Comparison of ENCODE assay signal across 10 cellular contexts in genomic region chr20:63819224-63819917, GRCh38. TPM values are rescaled to one million over a fixed set of nuclear protein-coding genes. Genes with fewer than 3 reads are reported as not detected.
A peak's percentile ranks its signal among the peaks of the same experiment; 100 is the strongest.
DNase-seq lines count a peak whose midpoint lies in the region; ATAC-seq, FAIRE-seq and TF ChIP-seq lines count a peak whose summit lies in the region.
"Had no signal": no experiment of that assay in that cellular context is flagged by ENCODE, and none has a peak within 500 bp of the region (broad histone marks: within the 10 kb centered on the region; RNA-seq: fewer than 3 reads in every experiment).

No MANE protein-coding gene starts in this region.

- DNase-seq in NOMO-1 treated with DMSO at 0.1 percent for 48 hours (lab: John Stamatoyannopoulos, UW; ENCODE audit: unreplicated experiment) (peak; percentile 38), NOMO-1 treated with dmso at 0.1 percent for 144 hours (lab: John Stamatoyannopoulos, UW; ENCODE audit: unreplicated experiment) (no peak), T-helper 17 cell (no peak), cardiac muscle cell (ENCODE audit: low read depth in 1 of 2, low spot score in 1 of 2) (peak in 1 of 2 donors; percentile 42), spleen (no peak), tibial artery (no peak), GM19239 (ENCODE audit: insufficient read length, low spot score) (no peak)
- DNase-seq: dorsolateral prefrontal cortex, retina had no signal

- peak overlapping the region; percentile 57 for H3K27ac ChIP-seq in cardiac muscle cell
- H3K27ac ChIP-seq in spleen: peak overlapping the region; percentile 41 to 81 (median 64)
- peak overlapping the region in 1 of 2 donors; percentile 18 for H3K27ac ChIP-seq in tibial artery

- H3K27me3 ChIP-seq in cardiac muscle cell (no peaks in the 10 kb centered on the region), spleen (replicated peaks in 1 of 7) (no peaks in the 10 kb centered on the region), tibial artery (no peaks in the 10 kb centered on the region)
- H3K27me3 ChIP-seq: dorsolateral prefrontal cortex had no signal

- TF ChIP-seq CTCF in cardiac muscle cell (IDR thresholded peaks at IDR 0.05; ENCODE audit: low read depth, low read length) (peak; percentile 36), spleen (IDR thresholded peaks at IDR 0.05 in 8 of 11, conservative IDR thresholded peaks at IDR 0.05 in 3 of 11) (peak in 7 of 11 experiments; percentile 8 to 51 (median 37)), tibial artery (IDR thresholded peaks at IDR 0.05) (no peak)

- H3K4me3 ChIP-seq in cardiac muscle cell (no peak overlapping the region), spleen (peak overlapping the region in 3 of 8 donors; percentile 9 to 37 (median 23)), tibial artery (peak overlapping the region in 1 of 2 donors; percentile 22)
- H3K4me3 ChIP-seq: dorsolateral prefrontal cortex had no signal

- H3K27ac Mint-ChIP-seq in T-helper 17 cell: no peak overlapping the region

- no peak for TF ChIP-seq POLR2A in spleen (IDR thresholded peaks at IDR 0.05)

- intact Hi-C loops in spleen (cut with DNase I; ENCODE audit: low total_unique reads): no loop called here
- intact Hi-C loops in tibial artery (cut with DNase I; ENCODE audit: low total_unique reads): no loop called here

- 56 to 75% (median 62%) methylated on average over 23 to 24 of the region's 24 CpGs for WGBS in spleen, 5 donors

- H3K36me3 ChIP-seq in cardiac muscle cell (no peaks in the 10 kb centered on the region), spleen (no peaks in the 10 kb centered on the region), tibial artery (no peaks in the 10 kb centered on the region)

- no peaks in the 10 kb centered on the region for H3K9me3 ChIP-seq in T-helper 17 cell (ENCODE audit: control insufficient read depth, low read length, poor library complexity, severe bottlenecking)
- H3K9me3 ChIP-seq in cardiac muscle cell (ENCODE audit: low read depth): no peaks in the 10 kb centered on the region
- no peaks in the 10 kb centered on the region for H3K9me3 ChIP-seq in spleen
- H3K9me3 ChIP-seq in tibial artery: no peaks in the 10 kb centered on the region

- peak overlapping the region; percentile 47 for H3K4me3 Mint-ChIP-seq in T-helper 17 cell

- FAIRE-seq in GM19239 (lab: Jason Lieb, UNC): no peak

- peak; percentile 39 for ATAC-seq in T-helper 17 cell
- no peak for ATAC-seq in HG02571 (IDR thresholded peaks at IDR 0.05; ENCODE audit: unreplicated experiment)

- H3K27me3 Mint-ChIP-seq in T-helper 17 cell: peaks cover 38% of the 10 kb centered on the region

- no peaks in the 10 kb centered on the region for H3K36me3 Mint-ChIP-seq in T-helper 17 cell (ENCODE audit: low read depth)

- H3K4me1 ChIP-seq in cardiac muscle cell (ENCODE audit: low read depth) (no peaks in the 10 kb centered on the region), spleen (peaks cover 8 to 82% (median 41%) of the 10 kb centered on the region in 6 donors), tibial artery (no peaks in the 10 kb centered on the region)

- peaks cover 2% of the 10 kb centered on the region for H3K4me1 Mint-ChIP-seq in T-helper 17 cell

RNA-seq across cellular contexts. Expression of gene ZBTB46, which starts 11.7 kb away (rescaled TPM):
- total RNA-seq in T-helper 17 cell: under 1 TPM; 0.21 to 0.72 TPM
- 43.1 and 53.4 TPM in 2 replicates for total RNA-seq in cardiac muscle cell
- 24.1 and 24.5 TPM in 2 replicates for polyA plus RNA-seq in cardiac muscle cell
- total RNA-seq in spleen: 10 to 100 TPM; 27.6 to 76.5 (median 35.9) TPM
- 10 to 100 TPM in 1 of 3 donors, 1 to 10 TPM in 2; 3.6 to 14.7 (median 4.7) TPM for polyA plus RNA-seq in spleen

RNA-seq across cellular contexts. Expression of gene ABHD16B, which starts 41.9 kb away (rescaled TPM):
- total RNA-seq in T-helper 17 cell (not detected), cardiac muscle cell (not detected in 2 replicates), spleen (not detected)
- polyA plus RNA-seq in cardiac muscle cell (3.4 and 4.6 TPM in 2 replicates), spleen (under 1 TPM; 0.49 to 0.86 (median 0.57) TPM)

RNA-seq across cellular contexts. Expression of gene TPD52L2, which starts 45.7 kb away (rescaled TPM):
- total RNA-seq in T-helper 17 cell (10 to 100 TPM; 26.9 to 29.9 TPM), cardiac muscle cell (103 and 105 TPM in 2 replicates), spleen (100 to 1,000 TPM in 1 of 7 donors, 10 to 100 TPM in 6; 66.3 to 102 (median 92.1) TPM)
- polyA plus RNA-seq in cardiac muscle cell (114 and 121 TPM in 2 replicates), spleen (10 to 100 TPM; 60.2 to 94.6 (median 63.5) TPM)

Comparison
In these comparisons a context has a peak if more than half of its experiments do, and no peak if none do; other contexts are left out.
1. CTCF ChIP-seq: peak in cardiac muscle cell (single experiment) and spleen (7 of 11); none in tibial artery (0 of 2).
2. RNA of gene ZBTB46, which starts 11.7 kb away (total RNA-seq): 43.1 to 53.4 TPM in cardiac muscle cell and 27.6 to 76.5 TPM in spleen; 0.21 to 0.72 TPM in T-helper 17 cell; every median in the first group is over 10 times any median in the second.